Comparison of ENCODE assay signal across 7 cellular contexts in genomic region chr10:3781458-3782098, GRCh38. TPM values are rescaled to one million over a fixed set of nuclear protein-coding genes. Genes with fewer than 3 reads are reported as not detected.
DNase-seq lines count a peak whose midpoint lies in the region; ATAC-seq and TF ChIP-seq lines count a peak whose summit lies in the region.

No MANE protein-coding gene starts in this region.

- peaks cover 49% of the 10 kb centered on the region for H3K4me1 ChIP-seq in upper lobe of right lung

- peak overlapping the region; percentile 100 for H3K27ac ChIP-seq in upper lobe of right lung

- H3K4me3 Mint-ChIP-seq in memory B cell = peak overlapping the region; percentile 90

- peaks cover 26% of the 10 kb centered on the region for H3K36me3 ChIP-seq in H7 (replicated peaks; ENCODE audit: control insufficient read depth, insufficient read depth, low read length)
- H3K36me3 ChIP-seq in upper lobe of right lung = peaks cover 61% of the 10 kb centered on the region

- no peaks in the 10 kb centered on the region for H3K27me3 Mint-ChIP-seq in memory B cell

- TF ChIP-seq CTCF in upper lobe of right lung (IDR thresholded peaks at IDR 0.05) = peak; percentile 56

- H3K4me1 Mint-ChIP-seq in memory B cell = peaks cover 48% of the 10 kb centered on the region

- DNase-seq in H7 (peak; percentile 55), SW480 (ENCODE audit: low spot score) (peak; percentile 33), cerebellar cortex (ENCODE audit: low spot score) (peak; percentile 20), memory B cell (ENCODE audit: low spot score in 2 of 2) (peak in 1 of 2 donors; percentile 54), upper lobe of right lung (peak; percentile 84), cortex of kidney (lab: John Stamatoyannopoulos, UW) (no peak)

- peaks cover 47% of the 10 kb centered on the region for H3K36me3 Mint-ChIP-seq in memory B cell

- H3K27ac Mint-ChIP-seq in memory B cell = peak overlapping the region; percentile 100

- no peaks in the 10 kb centered on the region for H3K9me3 ChIP-seq in upper lobe of right lung

- ATAC-seq in memory B cell (ENCODE audit: low read depth) = no peak
- ATAC-seq in upper lobe of right lung = peak; percentile 10
- no peak for ATAC-seq in HG03025 (IDR thresholded peaks at IDR 0.05; ENCODE audit: low FRiP score, unreplicated experiment)

- H3K27me3 ChIP-seq in H7 (ENCODE audit: control insufficient read depth, insufficient read depth, low read length) (no peaks in the 10 kb centered on the region), upper lobe of right lung (no peaks in the 10 kb centered on the region)

- H3K4me3 ChIP-seq in H7 (ENCODE audit: insufficient read depth, low read depth, low read length) (peak overlapping the region; percentile 97; the same call in 1 of the 2 replicates), upper lobe of right lung (peak overlapping the region; percentile 89)

- intact Hi-C loops in upper lobe of right lung (cut with DNase I) = no loop called here

- H3K9me3 Mint-ChIP-seq in memory B cell = no peaks in the 10 kb centered on the region

RNA-seq across cellular contexts. Expression of gene KLF6, which starts 3.4 kb away (rescaled TPM):
- total RNA-seq in H7 (2014; rRNA removed; shearing (Covaris generic)) = 7.6 and 9.8 TPM in 2 replicates
- 247 TPM for total RNA-seq in upper lobe of right lung

Comparison
In these comparisons a context has a peak if more than half of its experiments do, and no peak if none do; other contexts are left out.
1. RNA of gene KLF6, which starts 3.4 kb away (total RNA-seq): 247 TPM in upper lobe of right lung (single experiment); 7.6 to 9.8 TPM in H7; every median in the first group is over 10 times any median in the second.